Comparison of ENCODE assay signal across 19 cellular contexts in the genomic region with DNA sequence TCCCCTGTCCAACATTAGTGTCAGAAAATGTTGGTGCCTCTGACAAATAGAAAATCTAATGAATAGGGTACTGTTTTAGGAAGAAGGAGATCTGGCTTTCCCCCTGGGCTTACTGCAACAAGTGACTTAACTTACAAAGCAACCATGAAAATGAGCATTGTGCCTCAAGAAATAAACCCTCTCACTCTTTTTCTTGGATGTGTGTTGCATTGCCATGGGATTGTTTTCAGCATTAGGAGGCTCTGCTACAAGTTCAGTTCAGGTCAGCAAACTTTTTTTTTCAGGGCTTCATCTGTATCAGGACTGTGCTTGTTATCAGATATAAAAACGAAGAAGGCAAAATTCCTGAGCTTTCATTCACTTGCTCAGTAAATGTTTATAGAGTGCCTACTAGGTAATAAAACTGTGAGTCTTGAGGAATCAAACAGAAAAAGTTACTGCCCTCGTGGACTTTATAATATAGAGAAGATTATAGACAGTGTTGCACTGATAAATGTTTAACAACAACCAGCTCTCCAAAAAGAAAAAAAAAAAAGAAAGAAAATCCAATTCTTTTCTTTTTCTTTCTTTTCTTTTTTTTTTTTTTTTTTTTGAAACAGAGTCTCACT. TPM values are rescaled to one million over a fixed set of nuclear protein-coding genes. Genes with fewer than 3 reads are reported as not detected.
A peak's percentile ranks its signal among the peaks of the same experiment; 100 is the strongest.
DNase-seq lines count a peak whose midpoint lies in the region; ATAC-seq and TF ChIP-seq lines count a peak whose summit lies in the region.
"Had no signal": no experiment of that assay in that cellular context is flagged by ENCODE, and none has a peak within 500 bp of the region (broad histone marks: within the 10 kb centered on the region; RNA-seq: fewer than 3 reads in every experiment).

No MANE protein-coding gene starts in this region.

- ATAC-seq in activated T-helper 17 cell treated with anti-CD3 and anti-CD28 coated beads, Interleukin-2, amount 50 U/mL, for 72 hours (replicated peaks), result no peak
- ATAC-seq: K562; stimulated activated memory B cell treated with anti-CD40 and anti-IgM and Interleukin-4, amounts not matched to agents 10 μg/mL and 1 μg/mL and 100 μg/mL, for 72 hours; WTC11 had no signal

- H3K9ac ChIP-seq in neural progenitor cell (no peak overlapping the region), trophoblast cell (ENCODE audit: low read length) (no peak overlapping the region)

- H3K36me3 ChIP-seq in A673 (ENCODE audit: insufficient read depth, low read length, poor library complexity, severe bottlenecking) (no peaks in the 10 kb centered on the region), neural progenitor cell (no peaks in the 10 kb centered on the region), Peyer's patch (no peaks in the 10 kb centered on the region), trophoblast cell (ENCODE audit: control insufficient read depth in 1 of 2, insufficient read depth in 2 of 2, low read length in 2 of 2) (no peaks in the 10 kb centered on the region)
- H3K36me3 ChIP-seq: cardiac muscle cell, sigmoid colon had no signal

- H3K27ac ChIP-seq in A673 (ENCODE audit: low read depth, low read length, poor library complexity, severe bottlenecking), result peak overlapping the region; percentile 51
- H3K27ac ChIP-seq in neural progenitor cell, result peak overlapping the region; percentile 60
- no peak overlapping the region for H3K27ac ChIP-seq in Peyer's patch
- no peak overlapping the region for H3K27ac ChIP-seq in trophoblast cell (ENCODE audit: low read depth, low read length)
- H3K27ac ChIP-seq: cardiac muscle cell had no signal

- H3K4me1 ChIP-seq in A673 (ENCODE audit: insufficient read depth, low read length, poor library complexity, severe bottlenecking) (peaks cover 43% of the 10 kb centered on the region), neural progenitor cell (peaks cover 19% of the 10 kb centered on the region), Peyer's patch (peaks cover 0 to 24% (median 2%) of the 10 kb centered on the region in 4 donors), trophoblast cell (ENCODE audit: control insufficient read depth in 1 of 2, insufficient read depth in 2 of 2, low read length in 2 of 2) (no peaks in the 10 kb centered on the region)

- POLR2A ChIA-PET in A673 (lab: Charles Lee; ENCODE audit: low non-redundant PET), result no interaction called here

- H3K4me2 ChIP-seq in neural progenitor cell (peak overlapping the region; percentile 38), trophoblast cell (ENCODE audit: low read length) (no peak overlapping the region)

- no peak overlapping the region for H2BK120ac ChIP-seq in trophoblast cell (ENCODE audit: insufficient read depth, low read length, poor library complexity)

- H3K9me3 ChIP-seq in A673 (ENCODE audit: low read depth, low read length, poor library complexity, severe bottlenecking) (no peaks in the 10 kb centered on the region), neural progenitor cell (ENCODE audit: low read depth) (no peaks in the 10 kb centered on the region), Peyer's patch (no peaks in the 10 kb centered on the region), trophoblast cell (ENCODE audit: insufficient read depth, low read depth, low read length) (no peaks in the 10 kb centered on the region)
- H3K9me3 ChIP-seq: sigmoid colon had no signal

- TF ChIP-seq CTCF in A673 (conservative IDR thresholded peaks at IDR 0.05; ENCODE audit: low read depth, low read length), result no peak
- no peak for TF ChIP-seq CTCF in neural progenitor cell (IDR thresholded peaks at IDR 0.05)
- TF ChIP-seq CTCF in Peyer's patch (IDR thresholded peaks at IDR 0.05), result no peak

- H4K12ac ChIP-seq in trophoblast cell (ENCODE audit: low read depth, low read length), result no peak overlapping the region

- H3K27me3 Mint-ChIP-seq in neural progenitor cell (ENCODE audit: insufficient read depth, low read depth), result no peaks in the 10 kb centered on the region
- peaks cover 4% of the 10 kb centered on the region for H3K27me3 Mint-ChIP-seq in activated T-helper 17 cell treated with anti-CD3 and anti-CD28 coated beads, Interleukin-2, amount 50 U/mL, for 72 hours

- H2AFZ ChIP-seq in neural progenitor cell (replicated peaks), result no peak overlapping the region
- H2AFZ ChIP-seq in trophoblast cell (ENCODE audit: insufficient read depth, low read length, poor library complexity), result no peak overlapping the region

- CTCF ChIA-PET in A673 (lab: Charles Lee), result no interaction called here

- no peak for DNase-seq in A673 (ENCODE audit: low spot score)
- peak; percentile 35 for DNase-seq in RPMI7951 (ENCODE audit: low read depth)
- peak; percentile 69 for DNase-seq in epidermal melanocyte (ENCODE audit: insufficient read length, low spot score)
- no peak for DNase-seq in neural progenitor cell (ENCODE audit: low spot score)
- DNase-seq in Peyer's patch, result no peak
- DNase-seq in trophoblast cell, result no peak
- DNase-seq in GM19238 (ENCODE audit: insufficient read length, low spot score), result no peak
- DNase-seq: ACHN; COR-L47; H9; NCI-H345; nephron progenitor cell; sigmoid colon; stimulated activated CD4-positive, alpha-beta T cell treated with anti-CD3 and anti-CD28 coated beads, Interleukin-4, amount 100 ng/mL, for 4 hours had no signal

- no peak overlapping the region for H2BK5ac ChIP-seq in trophoblast cell (ENCODE audit: low read depth, low read length, poor library complexity)

- no peak overlapping the region for H3K4me3 ChIP-seq in A673 (ENCODE audit: low read depth, low read length, poor library complexity, severe bottlenecking)
- H3K4me3 ChIP-seq in neural progenitor cell, result no peak overlapping the region
- no peak overlapping the region for H3K4me3 ChIP-seq in Peyer's patch
- H3K4me3 ChIP-seq in trophoblast cell (ENCODE audit: low read depth, low read length), result no peak overlapping the region
- H3K4me3 ChIP-seq: cardiac muscle cell, K562 had no signal

- BruUV-seq in A673 (replicated peaks; lab: Mats Ljungman, UMichigan), result no TSS peak

- H3K36me3 Mint-ChIP-seq in neural progenitor cell, result no peaks in the 10 kb centered on the region
- no peaks in the 10 kb centered on the region for H3K36me3 Mint-ChIP-seq in activated T-helper 17 cell treated with anti-CD3 and anti-CD28 coated beads, Interleukin-2, amount 50 U/mL, for 72 hours (ENCODE audit: low read depth)
- H3K36me3 Mint-ChIP-seq: stimulated activated memory B cell treated with anti-CD40 and anti-IgM and Interleukin-4, amounts not matched to agents 10 μg/mL and 1 μg/mL and 100 μg/mL, for 72 hours; WTC11 had no signal

- peaks cover 24% of the 10 kb centered on the region for H3F3A ChIP-seq in neural progenitor cell (ENCODE audit: low read depth)

- intact Hi-C loops in A673 (cut with micrococcal nuclease; ENCODE audit: unreplicated experiment), result no loop called here

- no peak overlapping the region for H3K4me3 Mint-ChIP-seq in neural progenitor cell
- no peak overlapping the region for H3K4me3 Mint-ChIP-seq in activated T-helper 17 cell treated with anti-CD3 and anti-CD28 coated beads, Interleukin-2, amount 50 U/mL, for 72 hours
- H3K4me3 Mint-ChIP-seq: H9; nephron progenitor cell; stimulated activated memory B cell treated with anti-CD40 and anti-IgM and Interleukin-4, amounts not matched to agents 10 μg/mL and 1 μg/mL and 100 μg/mL, for 72 hours; WTC11 had no signal

- no peak overlapping the region for H3K23ac ChIP-seq in trophoblast cell (ENCODE audit: low read length)

- no peak overlapping the region for H4K91ac ChIP-seq in trophoblast cell (ENCODE audit: low read depth, low read length)

- no peaks in the 10 kb centered on the region for H3K79me1 ChIP-seq in trophoblast cell (ENCODE audit: low read length)

- H4K8ac ChIP-seq in trophoblast cell (ENCODE audit: low read depth, low read length), result no peak overlapping the region

- H2BK12ac ChIP-seq in trophoblast cell (ENCODE audit: low read length), result no peak overlapping the region

- H3K79me2 ChIP-seq in neural progenitor cell (ENCODE audit: low read depth) (no peaks in the 10 kb centered on the region), trophoblast cell (ENCODE audit: control insufficient read depth, insufficient read depth, low read length, poor library complexity) (no peaks in the 10 kb centered on the region)

- no peak overlapping the region for H3K14ac ChIP-seq in trophoblast cell (ENCODE audit: low read length)

- no peak overlapping the region for H2AK5ac ChIP-seq in trophoblast cell (ENCODE audit: low read length)

- no peak overlapping the region for H3K4ac ChIP-seq in trophoblast cell (ENCODE audit: low read depth, low read length)

- peaks cover 47% of the 10 kb centered on the region for H3K4me1 Mint-ChIP-seq in neural progenitor cell
- peaks cover 5% of the 10 kb centered on the region for H3K4me1 Mint-ChIP-seq in activated T-helper 17 cell treated with anti-CD3 and anti-CD28 coated beads, Interleukin-2, amount 50 U/mL, for 72 hours

- no CpG with 5 or more reads among the region's 2 CpGs for WGBS in trophoblast cell (ENCODE audit: extremely low coverage, insufficient coverage, insufficient read length)

- H4K20me1 ChIP-seq in neural progenitor cell (ENCODE audit: low read depth), result no peaks in the 10 kb centered on the region

- no peak overlapping the region for H3K18ac ChIP-seq in trophoblast cell (ENCODE audit: low read length)

- H3K27me3 ChIP-seq in A673 (replicated peaks; ENCODE audit: insufficient read depth, low read depth, low read length, poor library complexity), result no peaks in the 10 kb centered on the region
- no peaks in the 10 kb centered on the region for H3K27me3 ChIP-seq in neural progenitor cell
- H3K27me3 ChIP-seq in Peyer's patch, result no peaks in the 10 kb centered on the region
- H3K27me3 ChIP-seq in trophoblast cell (ENCODE audit: insufficient read depth, low read length), result no peaks in the 10 kb centered on the region
- H3K27me3 ChIP-seq: cardiac muscle cell, sigmoid colon had no signal

- no peaks in the 10 kb centered on the region for H3K9me3 Mint-ChIP-seq in neural progenitor cell
- no peaks in the 10 kb centered on the region for H3K9me3 Mint-ChIP-seq in activated T-helper 17 cell treated with anti-CD3 and anti-CD28 coated beads, Interleukin-2, amount 50 U/mL, for 72 hours
- H3K9me3 Mint-ChIP-seq: H9; nephron progenitor cell; stimulated activated memory B cell treated with anti-CD40 and anti-IgM and Interleukin-4, amounts not matched to agents 10 μg/mL and 1 μg/mL and 100 μg/mL, for 72 hours; WTC11 had no signal

- no peak for TF ChIP-seq POLR2A in Peyer's patch (IDR thresholded peaks at IDR 0.05)

- peak overlapping the region; percentile 25 for H3K27ac Mint-ChIP-seq in neural progenitor cell
- H3K27ac Mint-ChIP-seq in activated T-helper 17 cell treated with anti-CD3 and anti-CD28 coated beads, Interleukin-2, amount 50 U/mL, for 72 hours, result no peak overlapping the region
- H3K27ac Mint-ChIP-seq: WTC11 had no signal

RNA-seq across cellular contexts. Expression of gene DOCK7, which starts 37.9 kb away (rescaled TPM):
- total RNA-seq in A673 (2021) (60.8 and 66.5 TPM in 2 replicates), neural progenitor cell (ENCODE audit: low replicate concordance) (71.9 and 92.7 TPM in 2 replicates), Peyer's patch (10 to 100 TPM; 33.4 to 52.0 (median 46.8) TPM)
- 78.5 and 102 TPM in 2 replicates for total RNA-seq in RPMI7951 (2014; rRNA removed; shearing (Covaris generic))
- 10 to 100 TPM; 18.8 to 22.0 TPM for total RNA-seq in activated T-helper 17 cell treated with anti-CD3 and anti-CD28 coated beads, Interleukin-2, amount 50 U/mL, for 72 hours
- 34.5 and 37.7 TPM in 2 replicates for polyA plus RNA-seq in trophoblast cell (2013)

RNA-seq across cellular contexts. Expression of gene ATG4C, which starts 57.8 kb away (rescaled TPM):
- 14.4 and 15.1 TPM in 2 replicates for total RNA-seq in A673 (2021)
- 12.3 and 16.0 TPM in 2 replicates for total RNA-seq in RPMI7951 (2014; rRNA removed; shearing (Covaris generic))
- total RNA-seq in neural progenitor cell (ENCODE audit: low replicate concordance), result 15.7 and 39.5 TPM in 2 replicates
- total RNA-seq in activated T-helper 17 cell treated with anti-CD3 and anti-CD28 coated beads, Interleukin-2, amount 50 U/mL, for 72 hours, result 10 to 100 TPM; 15.0 to 16.0 TPM
- total RNA-seq in Peyer's patch, result 10 to 100 TPM in 2 of 4 donors, 1 to 10 TPM in 1, under 1 TPM in 1; 0.85 to 32.2 (median 11.7) TPM
- 3.7 and 4.2 TPM in 2 replicates for polyA plus RNA-seq in trophoblast cell (2013)

Comparison
In these comparisons a context has a peak if more than half of its experiments do, and no peak if none do; other contexts are left out.
1. DNase-seq: peak in RPMI7951 (single experiment) and epidermal melanocyte (single experiment); none in A673 (single experiment), neural progenitor cell (single experiment), Peyer's patch (0 of 3), trophoblast cell (0 of 2) and GM19238 (single experiment).
2. H3K27ac ChIP-seq: peak in A673 (single experiment) and neural progenitor cell (single experiment); none in Peyer's patch (0 of 4) and trophoblast cell (single experiment).